5 cellular contexts compared by ENCODE assay signal in genomic region chr16:20236890-20237289, GRCh38.
"Had no signal": no experiment of that assay in that cellular context is flagged by ENCODE, and none has a peak within 500 bp of the region (broad histone marks: within the 10 kb centered on the region; RNA-seq: fewer than 3 reads in every experiment).

No MANE protein-coding gene starts in this region.

- H3K36me3 Mint-ChIP-seq: IgD-negative memory B cell had no signal

- H3K27ac Mint-ChIP-seq: IgD-negative memory B cell had no signal

- H3K4me3 ChIP-seq: GM23248 had no signal

- H3K4me1 Mint-ChIP-seq: IgD-negative memory B cell had no signal

- H2AFZ ChIP-seq: GM23248 had no signal

- H3K9ac ChIP-seq: GM23248 had no signal

- H3K4me3 Mint-ChIP-seq: H9, IgD-negative memory B cell had no signal

- DNase-seq: GM23248, H9, HCEC 1CT, KBM-7 had no signal

- H3K27ac ChIP-seq: GM23248 had no signal
